In genomic region chr13:43364210-43365041, GRCh38 we compare ENCODE assay signal across 13 cellular contexts.
DNase-seq lines count a peak whose midpoint lies in the region; ATAC-seq, FAIRE-seq and TF ChIP-seq lines count a peak whose summit lies in the region.
"Had no signal": no experiment of that assay in that cellular context is flagged by ENCODE, and none has a peak within 500 bp of the region (broad histone marks: within the 10 kb centered on the region; RNA-seq: fewer than 3 reads in every experiment).

No MANE protein-coding gene starts in this region.

- DNase-seq in GM19239 (ENCODE audit: insufficient read length, low spot score) (no peak), left cardiac atrium (peak; percentile 39), sigmoid colon (peak; percentile 71), NCI-H1105 treated with DMSO at 0.1 percent for 48 hours (lab: John Stamatoyannopoulos, UW) (no peak)
- DNase-seq: activated CD8-positive, alpha-beta memory T cell treated with anti-CD3 and anti-CD28 coated beads, Interleukin-2, amount 50 U/mL, for 4 hours; GF-D8; NCI-H1436 treated with DMSO at 0.1 percent for 48 hours had no signal

- H3K36me3 Mint-ChIP-seq in activated T-helper 17 cell treated with anti-CD3 and anti-CD28 coated beads, Interleukin-2, amount 50 U/mL, for 72 hours (ENCODE audit: low read depth): no peaks in the 10 kb centered on the region

- no peak for TF ChIP-seq POLR2A in sigmoid colon (IDR thresholded peaks at IDR 0.05)

- H3K27me3 Mint-ChIP-seq in activated T-helper 17 cell treated with anti-CD3 and anti-CD28 coated beads, Interleukin-2, amount 50 U/mL, for 72 hours: no peaks in the 10 kb centered on the region

- peak overlapping the region; percentile 4 to 27 (median 16) for H3K4me3 ChIP-seq in sigmoid colon

- no peak overlapping the region for H3K4me3 Mint-ChIP-seq in activated T-helper 17 cell treated with anti-CD3 and anti-CD28 coated beads, Interleukin-2, amount 50 U/mL, for 72 hours
- H3K4me3 Mint-ChIP-seq: dendritic cell treated with granulocyte-macrophage colony-stimulating factor and Interleukin-4, amounts not matched to agents 40 ng/mL and 50 ng/mL, for 4 days had no signal

- intact Hi-C loops in left cardiac atrium (cut with DNase I) (no loop called here), sigmoid colon (cut with DNase I) (loop anchor here (5.0 kb wide), 1 partner anchor 423 kb away; the partner anchor contains the start of gene ENOX1)

- peaks cover 5% of the 10 kb centered on the region for H3K4me1 Mint-ChIP-seq in activated T-helper 17 cell treated with anti-CD3 and anti-CD28 coated beads, Interleukin-2, amount 50 U/mL, for 72 hours

- 61 to 84% methylated on average over 10 of the region's 10 CpGs for WGBS in sigmoid colon, 2 donors

- no peaks in the 10 kb centered on the region for H3K9me3 Mint-ChIP-seq in activated T-helper 17 cell treated with anti-CD3 and anti-CD28 coated beads, Interleukin-2, amount 50 U/mL, for 72 hours
- H3K9me3 Mint-ChIP-seq: dendritic cell treated with granulocyte-macrophage colony-stimulating factor and Interleukin-4, amounts not matched to agents 40 ng/mL and 50 ng/mL, for 4 days had no signal

- H3K27me3 ChIP-seq in sigmoid colon: no peaks in the 10 kb centered on the region

- H3K36me3 ChIP-seq in sigmoid colon: no peaks in the 10 kb centered on the region

- peak overlapping the region; percentile 34 to 83 (median 75) for H3K27ac ChIP-seq in sigmoid colon

- no peak for TF ChIP-seq CTCF in sigmoid colon (IDR thresholded peaks at IDR 0.05)

- H3K9me3 ChIP-seq in sigmoid colon: no peaks in the 10 kb centered on the region

- peaks cover 0 to 60% (median 52%) of the 10 kb centered on the region in 4 donors for H3K4me1 ChIP-seq in sigmoid colon

- H3K27ac Mint-ChIP-seq in activated T-helper 17 cell treated with anti-CD3 and anti-CD28 coated beads, Interleukin-2, amount 50 U/mL, for 72 hours: no peak overlapping the region
- H3K27ac Mint-ChIP-seq: dendritic cell treated with granulocyte-macrophage colony-stimulating factor and Interleukin-4, amounts not matched to agents 40 ng/mL and 50 ng/mL, for 4 days had no signal

- peak; percentile 50 for ATAC-seq in activated T-helper 17 cell treated with anti-CD3 and anti-CD28 coated beads, Interleukin-2, amount 50 U/mL, for 72 hours (replicated peaks)
- ATAC-seq in left cardiac atrium: peak; percentile 51 to 91
- ATAC-seq in HG03039 (IDR thresholded peaks at IDR 0.05; ENCODE audit: unreplicated experiment): no peak
- no peak for ATAC-seq in GM19324 (IDR thresholded peaks at IDR 0.05; ENCODE audit: low FRiP score, unreplicated experiment)
- ATAC-seq in GM18870 (IDR thresholded peaks at IDR 0.05; ENCODE audit: unreplicated experiment): no peak

- TF ChIP-seq EP300 in sigmoid colon (IDR thresholded peaks at IDR 0.05): no peak

- FAIRE-seq in GM19239 (lab: Jason Lieb, UNC): peak; percentile 8
- FAIRE-seq: urothelium cell line had no signal

Comparison
In these comparisons a context has a peak if more than half of its experiments do, and no peak if none do; other contexts are left out.
1. DNase-seq: peak in left cardiac atrium (single experiment) and sigmoid colon (single experiment); none in GM19239 (single experiment) and NCI-H1105 treated with DMSO at 0.1 percent for 48 hours (single experiment).
2. ATAC-seq: peak in activated T-helper 17 cell treated with anti-CD3 and anti-CD28 coated beads, Interleukin-2, amount 50 U/mL, for 72 hours (single experiment) and left cardiac atrium (2 of 2); none in HG03039 (single experiment), GM19324 (single experiment) and GM18870 (single experiment).